Comparison of ENCODE assay signal across 8 cellular contexts in the genomic region with DNA sequence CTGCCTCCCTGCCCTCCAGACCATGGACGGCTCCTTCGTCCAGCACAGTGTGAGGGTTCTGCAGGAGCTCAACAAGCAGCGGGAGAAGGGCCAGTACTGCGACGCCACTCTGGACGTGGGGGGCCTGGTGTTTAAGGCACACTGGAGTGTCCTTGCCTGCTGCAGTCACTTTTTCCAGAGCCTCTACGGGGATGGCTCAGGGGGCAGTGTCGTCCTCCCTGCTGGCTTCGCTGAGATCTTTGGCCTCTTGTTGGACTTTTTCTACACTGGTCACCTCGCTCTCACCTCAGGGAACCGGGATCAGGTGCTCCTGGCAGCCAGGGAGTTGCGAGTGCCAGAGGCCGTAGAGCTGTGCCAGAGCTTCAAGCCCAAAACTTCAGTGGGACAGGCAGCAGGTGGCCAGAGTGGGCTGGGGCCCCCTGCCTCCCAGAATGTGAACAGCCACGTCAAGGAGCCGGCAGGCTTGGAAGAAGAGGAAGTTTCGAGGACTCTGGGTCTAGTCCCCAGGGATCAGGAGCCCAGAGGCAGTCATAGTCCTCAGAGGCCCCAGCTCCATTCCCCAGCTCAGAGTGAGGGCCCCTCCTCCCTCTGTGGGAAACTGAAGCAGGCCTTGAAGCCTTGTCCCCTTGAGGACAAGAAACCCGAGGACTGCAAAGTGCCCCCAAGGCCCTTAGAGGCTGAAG. TPM values are rescaled to one million over a fixed set of nuclear protein-coding genes. Genes with fewer than 3 reads are reported as not detected.
DNase-seq lines count a peak whose midpoint lies in the region; ATAC-seq and TF ChIP-seq lines count a peak whose summit lies in the region.

No MANE protein-coding gene starts in this region.

- CTCF ChIA-PET in BJ (lab: Yijun Ruan, JAX), result interaction anchor here (0.6 to 2.3 kb wide), 4 partner anchors 8 to 91 kb away, joined by 3 to 10 read pairs (median 4); a partner anchor contains a TSS

- 4 to 5% methylated on average over 10 to 17 of the region's 17 CpGs for WGBS in body of pancreas, 2 donors

- no peak for TF ChIP-seq CTCF in BJ (IDR thresholded peaks at IDR 0.05; ENCODE audit: insufficient read depth, low read depth, low read length)
- TF ChIP-seq CTCF in body of pancreas (IDR thresholded peaks at IDR 0.05), result peak in 3 of 7 experiments; percentile 16 to 48 (median 32)
- peak; percentile 27 for TF ChIP-seq CTCF in type B pancreatic cell (conservative IDR thresholded peaks at IDR 0.05)

- H3K36me3 ChIP-seq in BJ (ENCODE audit: control insufficient read depth, insufficient read depth, low read length) (no peaks in the 10 kb centered on the region), body of pancreas (replicated peaks in 1 of 2; ENCODE audit: insufficient read depth in 1 of 2, low read depth in 2 of 2) (no peaks in the 10 kb centered on the region)

- peak overlapping the region; percentile 97 for H3K4me3 ChIP-seq in BJ (ENCODE audit: low read depth, low read length)
- peak overlapping the region; percentile 81 for H3K4me3 ChIP-seq in Jurkat, Clone E6-1 (ENCODE audit: low read length)
- H3K4me3 ChIP-seq in body of pancreas, result peak overlapping the region; percentile 63 to 96

- ATAC-seq in body of pancreas (peak; percentile 14), left lobe of liver (peak; percentile 58), GM18873 (IDR thresholded peaks at IDR 0.05; ENCODE audit: low FRiP score, unreplicated experiment) (no peak), HG03469 (IDR thresholded peaks at IDR 0.05; ENCODE audit: unreplicated experiment) (no peak)

- peak overlapping the region; percentile 97 for H3K27ac Mint-ChIP-seq in type B pancreatic cell

- TF ChIP-seq POLR2A in body of pancreas (IDR thresholded peaks at IDR 0.05), result no peak

- H3K27me3 Mint-ChIP-seq in type B pancreatic cell, result no peaks in the 10 kb centered on the region

- DNase-seq in BJ (ENCODE audit: low read depth) (no peak), body of pancreas (peak; percentile 55 to 75 (median 68)), left lobe of liver (ENCODE audit: low spot score) (peak; percentile 84), type B pancreatic cell (ENCODE audit: extremely low spot score, unreplicated experiment) (no peak), NCI-H128 (lab: John Stamatoyannopoulos, UW; ENCODE audit: unreplicated experiment) (no peak)
- no peak for DNase-seq in Jurkat, Clone E6-1 (ENCODE audit: low read depth, low spot score)

- H3K9me3 Mint-ChIP-seq in type B pancreatic cell, result no peaks in the 10 kb centered on the region

- peak overlapping the region; percentile 97 for H3K4me3 Mint-ChIP-seq in type B pancreatic cell

- H3K4me1 Mint-ChIP-seq in type B pancreatic cell (ENCODE audit: unreplicated experiment), result peaks cover 27% of the 10 kb centered on the region

- POLR2A ChIA-PET in BJ (lab: Charles Lee), result no interaction called here

- H3K27me3 ChIP-seq in BJ (ENCODE audit: control insufficient read depth, insufficient read depth, low read length) (no peaks in the 10 kb centered on the region), body of pancreas (no peaks in the 10 kb centered on the region)

- H3K36me3 Mint-ChIP-seq in type B pancreatic cell, result no peaks in the 10 kb centered on the region

- H3K9me3 ChIP-seq in body of pancreas, result no peaks in the 10 kb centered on the region

- intact Hi-C loops in body of pancreas (cut with DNase I), result no loop called here

- peak overlapping the region; percentile 88 to 97 (median 94) for H3K27ac ChIP-seq in body of pancreas

- H3K4me1 ChIP-seq in body of pancreas, result peaks cover 38% of the 10 kb centered on the region

RNA-seq across cellular contexts. Expression of a gene that starts 0.9 kb away (rescaled TPM):
- 7.8 and 14.0 TPM in 2 replicates for polyA plus RNA-seq in BJ (2011; rRNA removed)
- 16.3 and 26.4 TPM in 2 replicates for polyA minus RNA-seq in BJ (2011; rRNA and poly(A)+ RNA removed)
- polyA plus RNA-seq in Jurkat, Clone E6-1 (2012; ENCODE audit: insufficient read depth, insufficient read length), result 28.3 TPM
- total RNA-seq in body of pancreas (10 to 100 TPM; 17.4 to 37.6 TPM), left lobe of liver (38.4 TPM), type B pancreatic cell (ENCODE audit: low replicate concordance) (30.7 and 44.2 TPM in 2 replicates)

RNA-seq across cellular contexts. Expression of a gene that starts 21.9 kb away (rescaled TPM):
- 8.5 and 19.2 TPM in 2 replicates for polyA plus RNA-seq in BJ (2011; rRNA removed)
- polyA minus RNA-seq in BJ (2011; rRNA and poly(A)+ RNA removed), result 12.9 and 13.2 TPM in 2 replicates
- 16.4 TPM for polyA plus RNA-seq in Jurkat, Clone E6-1 (2012; ENCODE audit: insufficient read depth, insufficient read length)
- total RNA-seq in body of pancreas, result 10 to 100 TPM; 38.4 to 60.0 TPM
- total RNA-seq in left lobe of liver, result 20.0 TPM
- 13.6 and 15.1 TPM in 2 replicates for total RNA-seq in type B pancreatic cell (ENCODE audit: low replicate concordance)

RNA-seq across cellular contexts. Expression of a gene that starts 25.6 kb away (rescaled TPM):
- polyA plus RNA-seq in BJ (2011; rRNA removed), result 0.16 and 0.25 TPM in 2 replicates
- 0.26 and 0.66 TPM in 2 replicates for polyA minus RNA-seq in BJ (2011; rRNA and poly(A)+ RNA removed)
- polyA plus RNA-seq in Jurkat, Clone E6-1 (2012; ENCODE audit: insufficient read depth, insufficient read length), result not detected
- not detected for total RNA-seq in body of pancreas
- total RNA-seq in left lobe of liver, result 0.05 TPM
- not detected in 2 replicates for total RNA-seq in type B pancreatic cell (ENCODE audit: low replicate concordance)

RNA-seq across cellular contexts. Expression of a gene that starts 26.4 kb away (rescaled TPM):
- polyA plus RNA-seq in BJ (2011; rRNA removed), result 9.5 and 15.1 TPM in 2 replicates
- polyA minus RNA-seq in BJ (2011; rRNA and poly(A)+ RNA removed), result 20.6 and 22.5 TPM in 2 replicates
- 7.2 TPM for polyA plus RNA-seq in Jurkat, Clone E6-1 (2012; ENCODE audit: insufficient read depth, insufficient read length)
- total RNA-seq in body of pancreas (10 to 100 TPM; 13.7 to 27.4 TPM), left lobe of liver (11.1 TPM), type B pancreatic cell (ENCODE audit: low replicate concordance) (32.9 and 43.0 TPM in 2 replicates)

RNA-seq across cellular contexts. Expression of a gene that starts 32.8 kb away (rescaled TPM):
- polyA plus RNA-seq in BJ (2011; rRNA removed), result 7.9 and 9.4 TPM in 2 replicates
- polyA minus RNA-seq in BJ (2011; rRNA and poly(A)+ RNA removed), result 6.5 and 10.2 TPM in 2 replicates
- polyA plus RNA-seq in Jurkat, Clone E6-1 (2012; ENCODE audit: insufficient read depth, insufficient read length), result 16.1 TPM
- total RNA-seq in body of pancreas (1 to 10 TPM; 6.2 to 9.6 TPM), left lobe of liver (5.5 TPM), type B pancreatic cell (ENCODE audit: low replicate concordance) (14.7 and 21.2 TPM in 2 replicates)

Comparison
In these comparisons a context has a peak if more than half of its experiments do, and no peak if none do; other contexts are left out.
1. DNase-seq: peak in body of pancreas (4 of 4) and left lobe of liver (single experiment); none in BJ (single experiment), Jurkat, Clone E6-1 (single experiment), type B pancreatic cell (single experiment) and NCI-H128 (single experiment).
2. ATAC-seq: peak in body of pancreas (single experiment) and left lobe of liver (single experiment); none in GM18873 (single experiment) and HG03469 (single experiment).
3. Peak in every context shown above with its lines, with median percentiles within 50 percentile points of each other: H3K4me3 ChIP-seq.